Comparison of ENCODE assay signal across 28 cellular contexts in the genomic region with DNA sequence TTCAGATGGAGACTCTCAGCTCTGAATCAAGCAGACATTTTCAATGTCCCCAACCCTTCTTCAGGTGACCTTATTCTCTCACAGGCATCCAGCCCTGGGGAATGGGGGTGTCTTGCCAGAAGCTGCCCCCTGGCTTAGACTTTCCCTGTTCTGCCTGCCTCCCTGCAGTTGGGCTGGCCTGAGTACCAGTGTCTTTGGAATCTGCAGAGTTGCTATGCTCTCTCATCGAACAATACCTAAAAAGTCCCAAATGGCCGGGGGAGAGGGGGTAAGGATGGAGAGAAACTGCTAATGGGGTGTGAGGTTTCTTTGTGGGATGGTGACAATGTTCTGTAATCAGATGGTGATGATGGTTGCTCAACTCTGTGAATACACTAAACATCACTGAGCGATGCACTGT. TPM values are rescaled to one million over a fixed set of nuclear protein-coding genes. Genes with fewer than 3 reads are reported as not detected.
"Had no signal": no experiment of that assay in that cellular context is flagged by ENCODE, and none has a peak within 500 bp of the region (broad histone marks: within the 10 kb centered on the region; RNA-seq: fewer than 3 reads in every experiment).

No MANE protein-coding gene starts in this region.

- H3K4me1 ChIP-seq: adrenal gland, heart left ventricle had no signal

- H3K27me3 ChIP-seq: body of pancreas had no signal

- H3K36me3 Mint-ChIP-seq: activated naive CD4-positive, alpha-beta T cell treated with anti-CD3 and anti-CD28 coated beads, Interleukin-2, amount 50 U/mL, for 24 hours; activated naive CD8-positive, alpha-beta T cell treated with anti-CD3 and anti-CD28 coated beads for 36 hours had no signal

- H3K4me3 Mint-ChIP-seq: activated B cell treated with CpG ODN at 0.5 μM for 24 hours; activated CD8-positive, alpha-beta T cell treated with anti-CD3 and anti-CD28 coated beads for 36 hours; activated naive CD4-positive, alpha-beta T cell treated with anti-CD3 and anti-CD28 coated beads for 36 hours; activated naive CD4-positive, alpha-beta T cell treated with anti-CD3 and anti-CD28 coated beads, Interleukin-2, amount 50 U/mL, for 24 hours; activated naive CD8-positive, alpha-beta T cell treated with anti-CD3 and anti-CD28 coated beads for 36 hours; activated naive CD8-positive, alpha-beta T cell treated with anti-CD3 and anti-CD28 coated beads, Interleukin-2, amount 50 U/mL, for 24 hours; activated T-cell treated with anti-CD3 and anti-CD28 coated beads, Interleukin-2, amount 50 U/mL, for 4 hours; activated T-helper 17 cell treated with anti-CD3 and anti-CD28 coated beads, Interleukin-2, amount 50 U/mL, for 72 hours; T-helper 17 cell; T-helper 2 cell treated with Interferon-gamma antibody and Interleukin-4, amounts not matched to agents 5 μg/mL and 100 μg/mL, for 36 hours had no signal

- H3K9me3 ChIP-seq: adrenal gland, body of pancreas, heart left ventricle had no signal

- H3K36me3 ChIP-seq: adrenal gland, heart left ventricle, WERI-Rb-1 had no signal

- H3K4me1 Mint-ChIP-seq: activated B cell treated with CpG ODN at 0.5 μM for 24 hours; activated T-helper 17 cell treated with anti-CD3 and anti-CD28 coated beads, Interleukin-2, amount 50 U/mL, for 72 hours had no signal

- H3K9me3 Mint-ChIP-seq: activated B cell treated with CpG ODN at 0.5 μM for 24 hours; activated CD8-positive, alpha-beta T cell treated with anti-CD3 and anti-CD28 coated beads for 36 hours; activated naive CD4-positive, alpha-beta T cell treated with anti-CD3 and anti-CD28 coated beads for 36 hours; activated naive CD4-positive, alpha-beta T cell treated with anti-CD3 and anti-CD28 coated beads, Interleukin-2, amount 50 U/mL, for 24 hours; activated naive CD8-positive, alpha-beta T cell treated with anti-CD3 and anti-CD28 coated beads for 36 hours; activated naive CD8-positive, alpha-beta T cell treated with anti-CD3 and anti-CD28 coated beads, Interleukin-2, amount 50 U/mL, for 24 hours; activated T-cell treated with anti-CD3 and anti-CD28 coated beads, Interleukin-2, amount 50 U/mL, for 4 hours; activated T-helper 17 cell treated with anti-CD3 and anti-CD28 coated beads, Interleukin-2, amount 50 U/mL, for 72 hours; T-helper 2 cell treated with Interferon-gamma antibody and Interleukin-4, amounts not matched to agents 5 μg/mL and 100 μg/mL, for 36 hours had no signal

- H3K27ac Mint-ChIP-seq: activated B cell treated with CpG ODN at 0.5 μM for 24 hours; activated CD8-positive, alpha-beta T cell treated with anti-CD3 and anti-CD28 coated beads for 36 hours; activated naive CD4-positive, alpha-beta T cell treated with anti-CD3 and anti-CD28 coated beads for 36 hours; activated naive CD4-positive, alpha-beta T cell treated with anti-CD3 and anti-CD28 coated beads, Interleukin-2, amount 50 U/mL, for 24 hours; activated naive CD8-positive, alpha-beta T cell treated with anti-CD3 and anti-CD28 coated beads for 36 hours; activated naive CD8-positive, alpha-beta T cell treated with anti-CD3 and anti-CD28 coated beads, Interleukin-2, amount 50 U/mL, for 24 hours; activated T-helper 17 cell treated with anti-CD3 and anti-CD28 coated beads, Interleukin-2, amount 50 U/mL, for 72 hours; T-helper 17 cell; T-helper 2 cell treated with Interferon-gamma antibody and Interleukin-4, amounts not matched to agents 5 μg/mL and 100 μg/mL, for 36 hours had no signal

- H3K4me3 ChIP-seq: adrenal gland, body of pancreas, heart left ventricle had no signal

- ATAC-seq: activated CD4-positive, CD25-positive, alpha-beta regulatory T cell treated with anti-CD3 and anti-CD28 coated beads, Interleukin-2, amount 50 U/mL, for 24 hours; activated CD8-positive, alpha-beta T cell treated with anti-CD3 and anti-CD28 coated beads for 36 hours; activated naive CD8-positive, alpha-beta T cell treated with anti-CD3 and anti-CD28 coated beads, Interleukin-2, amount 50 U/mL, for 24 hours; activated T-cell treated with anti-CD3 and anti-CD28 coated beads, Interleukin-2, amount 50 U/mL, for 4 hours; activated T-helper 17 cell treated with anti-CD3 and anti-CD28 coated beads, Interleukin-2, amount 50 U/mL, for 72 hours; body of pancreas; heart left ventricle; T-helper 17 cell had no signal

- DNase-seq: activated B cell treated with CpG ODN at 0.5 μM for 24 hours; activated CD4-positive, alpha-beta T cell treated with anti-CD3 and anti-CD28 coated beads for 48 hours; activated CD4-positive, alpha-beta T cell treated with anti-CD3 and anti-CD28 coated beads, Interleukin-2, amount 50 U/mL, for 1 hour; activated CD4-positive, alpha-beta T cell treated with anti-CD3 and anti-CD28 coated beads, Interleukin-2, amount 50 U/mL, for 48 hours; activated CD8-positive, alpha-beta memory T cell treated with anti-CD3 and anti-CD28 coated beads for 24 hours; activated CD8-positive, alpha-beta T cell treated with anti-CD3 and anti-CD28 coated beads for 36 hours; activated effector memory CD4-positive, alpha-beta T cell treated with anti-CD3 and anti-CD28 coated beads, Interleukin-2, amount 50 U/mL, for 16 hours; activated naive CD4-positive, alpha-beta T cell treated with anti-CD3 and anti-CD28 coated beads for 36 hours; activated naive CD8-positive, alpha-beta T cell treated with anti-CD3 and anti-CD28 coated beads for 36 hours; activated naive CD8-positive, alpha-beta T cell treated with anti-CD3 and anti-CD28 coated beads, Interleukin-2, amount 50 U/mL, for 24 hours; activated T-cell treated with anti-CD3 and anti-CD28 coated beads, Interleukin-2, amount 50 U/mL, for 4 hours; adrenal gland; amygdala; body of pancreas; caudate nucleus; cortex of kidney; effector CD8-positive, alpha-beta T cell; heart left ventricle; T-helper 1 cell; T-helper 17 cell; T1000; WERI-Rb-1 had no signal

- H3K27ac ChIP-seq: adrenal gland, body of pancreas, heart left ventricle, WERI-Rb-1 had no signal

RNA-seq across cellular contexts. Expression of gene SLC18A2, which starts 20.6 kb away (rescaled TPM):
- total RNA-seq: activated B cell treated with CpG ODN at 0.5 μM for 24 hours; activated naive CD4-positive, alpha-beta T cell treated with anti-CD3 and anti-CD28 coated beads for 36 hours; activated naive CD8-positive, alpha-beta T cell treated with anti-CD3 and anti-CD28 coated beads for 36 hours; chondrocyte; dermis microvascular lymphatic vessel endothelial cell had no signal
